Comparison of ENCODE assay signal across 8 cellular contexts in the genomic region with DNA sequence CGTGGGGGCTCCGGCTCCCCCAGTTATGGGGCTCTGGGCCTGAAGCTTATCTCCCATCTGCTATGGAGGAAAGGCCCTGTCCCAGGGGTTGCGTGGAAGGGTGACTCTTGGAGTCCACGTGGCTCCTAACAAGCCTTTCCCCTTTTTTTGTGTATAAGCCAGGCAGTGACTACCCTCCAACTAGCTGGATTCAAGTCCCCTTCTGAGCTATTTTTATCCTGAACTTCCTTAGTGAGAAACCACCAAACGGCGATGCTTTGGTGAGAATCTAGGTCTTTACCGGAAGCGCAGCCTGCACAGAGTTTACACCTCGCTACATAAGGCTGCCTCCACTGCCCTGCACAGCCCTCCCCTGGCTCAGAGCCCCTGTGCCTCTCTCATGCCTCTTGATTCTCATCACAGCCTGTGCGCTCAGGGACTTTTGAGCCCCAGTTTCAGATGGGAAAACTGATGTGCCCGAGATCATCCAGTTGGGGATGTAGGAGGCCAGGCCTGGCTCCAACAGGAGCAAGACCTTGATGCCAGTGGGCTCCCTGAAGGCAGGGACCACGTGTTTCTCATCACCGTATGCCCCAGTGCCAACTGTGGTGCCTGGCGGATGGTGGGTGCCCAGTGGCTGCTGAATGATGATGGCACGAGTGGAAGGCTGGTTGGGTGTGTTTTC.
DNase-seq lines count a peak whose midpoint lies in the region; ATAC-seq lines count a peak whose summit lies in the region.

No MANE protein-coding gene starts in this region.

- no peak overlapping the region for H2BK12ac ChIP-seq in trophoblast cell (ENCODE audit: low read length)

- H3K4ac ChIP-seq in trophoblast cell (ENCODE audit: low read depth, low read length): peak overlapping the region; percentile 59

- H4K12ac ChIP-seq in trophoblast cell (ENCODE audit: low read depth, low read length): no peak overlapping the region

- peaks cover 82 to 87% (median 84%) of the 10 kb centered on the region in 10 experiments for H3K4me1 ChIP-seq in BLaER1 treated with 17β-estradiol and CSF1 and Interleukin-3, amounts not matched to agents 10 nM and 100 nM
- peaks cover 61 to 73% of the 10 kb centered on the region in 2 experiments for H3K4me1 ChIP-seq in trophoblast cell (ENCODE audit: control insufficient read depth in 1 of 2, insufficient read depth in 2 of 2, low read length in 2 of 2)

- peak overlapping the region; percentile 75 to 88 (median 86) for H3K4me3 ChIP-seq in BLaER1 treated with 17β-estradiol and CSF1 and Interleukin-3, amounts not matched to agents 10 nM and 100 nM
- no peak overlapping the region for H3K4me3 ChIP-seq in trophoblast cell (ENCODE audit: low read depth, low read length)

- H4K91ac ChIP-seq in trophoblast cell (ENCODE audit: low read depth, low read length): no peak overlapping the region

- H3K4me3 Mint-ChIP-seq in activated naive CD8-positive, alpha-beta T cell treated with anti-CD3 and anti-CD28 coated beads, Interleukin-2, amount 50 U/mL, for 24 hours: peak overlapping the region; percentile 85

- H3K23ac ChIP-seq in trophoblast cell (ENCODE audit: low read length): no peak overlapping the region

- H3K36me3 ChIP-seq in BLaER1 treated with 17β-estradiol and CSF1 and Interleukin-3, amounts not matched to agents 10 nM and 100 nM: peaks cover 0 to 20% (median 11%) of the 10 kb centered on the region in 11 experiments; a peak in 9 of 22 replicates
- peaks cover 16 to 22% of the 10 kb centered on the region in 2 experiments for H3K36me3 ChIP-seq in trophoblast cell (ENCODE audit: control insufficient read depth in 1 of 2, insufficient read depth in 2 of 2, low read length in 2 of 2)

- no peak overlapping the region for H2BK5ac ChIP-seq in trophoblast cell (ENCODE audit: low read depth, low read length, poor library complexity)

- WGBS in trophoblast cell (ENCODE audit: extremely low coverage, insufficient coverage, insufficient read length): no CpG with 5 or more reads among the region's 15 CpGs

- H3K27ac Mint-ChIP-seq in activated naive CD8-positive, alpha-beta T cell treated with anti-CD3 and anti-CD28 coated beads, Interleukin-2, amount 50 U/mL, for 24 hours: peak overlapping the region; percentile 89

- ATAC-seq in GM18907 (IDR thresholded peaks at IDR 0.05; ENCODE audit: unreplicated experiment): peak; percentile 34
- ATAC-seq in HG03378 (IDR thresholded peaks at IDR 0.05; ENCODE audit: unreplicated experiment): peak; percentile 38
- no peak for ATAC-seq in activated naive CD8-positive, alpha-beta T cell treated with anti-CD3 and anti-CD28 coated beads, Interleukin-2, amount 50 U/mL, for 24 hours
- no peak for ATAC-seq in GM19463 (IDR thresholded peaks at IDR 0.05; ENCODE audit: unreplicated experiment)

- H4K8ac ChIP-seq in trophoblast cell (ENCODE audit: low read depth, low read length): no peak overlapping the region

- no peaks in the 10 kb centered on the region for H3K27me3 Mint-ChIP-seq in activated naive CD8-positive, alpha-beta T cell treated with anti-CD3 and anti-CD28 coated beads, Interleukin-2, amount 50 U/mL, for 24 hours

- no peak overlapping the region for H2BK120ac ChIP-seq in trophoblast cell (ENCODE audit: insufficient read depth, low read length, poor library complexity)

- H3K27me3 ChIP-seq in BLaER1 treated with 17β-estradiol and CSF1 and Interleukin-3, amounts not matched to agents 10 nM and 100 nM: no peaks in the 10 kb centered on the region
- no peaks in the 10 kb centered on the region for H3K27me3 ChIP-seq in trophoblast cell (ENCODE audit: insufficient read depth, low read length)

- peaks cover 76% of the 10 kb centered on the region for H3K4me1 Mint-ChIP-seq in activated naive CD8-positive, alpha-beta T cell treated with anti-CD3 and anti-CD28 coated beads, Interleukin-2, amount 50 U/mL, for 24 hours

- peaks cover 28% of the 10 kb centered on the region for H3K79me2 ChIP-seq in trophoblast cell (ENCODE audit: control insufficient read depth, insufficient read depth, low read length, poor library complexity)

- H3K18ac ChIP-seq in trophoblast cell (ENCODE audit: low read length): peak overlapping the region; percentile 0

- peaks cover 43 to 64% (median 61%) of the 10 kb centered on the region in 11 experiments; a peak in 20 of 22 replicates for H4K20me1 ChIP-seq in BLaER1 treated with 17β-estradiol and CSF1 and Interleukin-3, amounts not matched to agents 10 nM and 100 nM

- H3K14ac ChIP-seq in trophoblast cell (ENCODE audit: low read length): peak overlapping the region; percentile 4

- peak overlapping the region; percentile 84 to 99 (median 93) for H3K27ac ChIP-seq in BLaER1 treated with 17β-estradiol and CSF1 and Interleukin-3, amounts not matched to agents 10 nM and 100 nM
- H3K27ac ChIP-seq in trophoblast cell (ENCODE audit: low read depth, low read length): no peak overlapping the region

- peaks cover 30% of the 10 kb centered on the region for H3K79me1 ChIP-seq in trophoblast cell (ENCODE audit: low read length)

- H3K9me3 Mint-ChIP-seq in activated naive CD8-positive, alpha-beta T cell treated with anti-CD3 and anti-CD28 coated beads, Interleukin-2, amount 50 U/mL, for 24 hours: no peaks in the 10 kb centered on the region

- no peak overlapping the region for H2AK5ac ChIP-seq in trophoblast cell (ENCODE audit: low read length)

- peak overlapping the region; percentile 90 to 99 (median 93) for H3K9ac ChIP-seq in BLaER1 treated with 17β-estradiol and CSF1 and Interleukin-3, amounts not matched to agents 10 nM and 100 nM
- no peak overlapping the region for H3K9ac ChIP-seq in trophoblast cell (ENCODE audit: low read length)

- H2AFZ ChIP-seq in trophoblast cell (ENCODE audit: insufficient read depth, low read length, poor library complexity): no peak overlapping the region

- peaks cover 10% of the 10 kb centered on the region for H3K36me3 Mint-ChIP-seq in activated naive CD8-positive, alpha-beta T cell treated with anti-CD3 and anti-CD28 coated beads, Interleukin-2, amount 50 U/mL, for 24 hours (ENCODE audit: low read depth)

- H3K9me3 ChIP-seq in BLaER1 treated with 17β-estradiol and CSF1 and Interleukin-3, amounts not matched to agents 10 nM and 100 nM (replicated peaks in 1 of 11): no peaks in the 10 kb centered on the region
- H3K9me3 ChIP-seq in trophoblast cell (ENCODE audit: insufficient read depth, low read depth, low read length): no peaks in the 10 kb centered on the region

- H3K4me2 ChIP-seq in BLaER1 treated with 17β-estradiol and CSF1 and Interleukin-3, amounts not matched to agents 10 nM and 100 nM: peak overlapping the region; percentile 96 to 100 (median 99)
- H3K4me2 ChIP-seq in trophoblast cell (ENCODE audit: low read length): no peak overlapping the region

- DNase-seq in activated naive CD8-positive, alpha-beta T cell treated with anti-CD3 and anti-CD28 coated beads, Interleukin-2, amount 50 U/mL, for 24 hours: peak; percentile 40
- DNase-seq in trophoblast cell (no peak), occipital lobe (lab: John Stamatoyannopoulos, UW) (no peak), SK-N-DZ (ENCODE audit: low spot score) (no peak)

Comparison
In these comparisons a context has a peak if more than half of its experiments do, and no peak if none do; other contexts are left out.
1. ATAC-seq: peak in GM18907 (single experiment) and HG03378 (single experiment); none in activated naive CD8-positive, alpha-beta T cell treated with anti-CD3 and anti-CD28 coated beads, Interleukin-2, amount 50 U/mL, for 24 hours (single experiment) and GM19463 (single experiment).